1 cellular context compared by ENCODE assay signal in genomic region chr12:64222011-64222765, GRCh38.
TF ChIP-seq lines count a peak whose summit lies in the region.

Gene KICS2, minus strand, starts transcription at chr12:64222296. Its CDS starts 59 bp downstream, at chr12:64222237.

TF ChIP-seq in IMR-90, 13 proteins besides CTCF, POLR2A, EP300 and RAD21 (continued from another document):
- TF ChIP-seq CHD1 (IDR thresholded peaks at IDR 0.05; ENCODE audit: low read depth, low read length) = no peak
- TF ChIP-seq RFX5 (IDR thresholded peaks at IDR 0.05; ENCODE audit: low read depth, low read length) = no peak
